In the genomic region with DNA sequence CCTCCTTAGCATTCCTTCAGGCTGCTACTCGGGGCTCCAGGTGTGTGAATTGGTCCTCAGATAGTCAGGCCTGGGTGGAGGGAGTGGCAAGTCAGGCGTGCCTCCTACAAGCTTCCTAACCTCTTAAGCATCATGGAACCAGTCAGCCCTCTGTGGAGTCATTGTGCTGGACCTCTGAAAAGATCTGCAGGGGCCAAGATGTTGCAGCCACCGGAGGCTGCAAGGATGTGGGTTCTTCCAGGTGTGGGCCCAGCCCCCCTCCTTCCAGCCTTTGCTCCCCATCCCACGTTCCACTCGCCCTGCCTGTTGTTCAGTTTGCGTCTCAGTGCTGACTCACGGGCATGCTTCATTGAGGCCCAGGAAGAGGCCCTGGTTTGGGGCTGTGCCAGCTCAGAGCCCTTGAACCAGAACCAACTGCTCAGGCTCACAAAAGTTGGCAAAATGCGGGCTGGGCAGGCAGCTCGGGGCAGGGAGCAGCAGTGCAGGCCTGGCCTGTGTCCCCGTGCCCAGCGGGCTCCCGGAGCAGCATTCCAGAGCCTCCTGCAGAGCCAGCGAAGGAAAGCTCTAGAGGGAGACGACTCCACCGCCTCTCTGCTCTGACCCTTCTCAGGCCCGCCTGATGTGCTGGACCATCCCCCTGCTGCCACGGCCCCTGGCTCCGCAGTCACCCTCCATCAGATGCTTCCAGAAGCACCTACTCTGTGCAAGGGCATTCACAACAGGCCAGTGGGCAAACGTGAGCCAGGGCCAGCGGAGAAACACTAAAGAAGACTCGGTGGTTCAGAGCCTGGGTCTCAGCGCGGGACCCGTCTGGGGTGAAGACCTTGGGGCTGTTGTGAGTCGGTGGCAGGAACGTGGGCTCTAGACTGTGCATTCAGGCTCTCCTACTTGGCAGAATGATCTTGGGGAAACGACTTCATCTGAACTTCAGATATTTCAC, we compare ENCODE assay signal across 8 cellular contexts. TPM values are rescaled to one million over a fixed set of nuclear protein-coding genes. Genes with fewer than 3 reads are reported as not detected.
DNase-seq lines count a peak whose midpoint lies in the region; ATAC-seq, FAIRE-seq and TF ChIP-seq lines count a peak whose summit lies in the region.

No MANE protein-coding gene starts in this region.

- DNase-seq in GM12891 (ENCODE audit: insufficient read length, low spot score) (no peak), M059J (ENCODE audit: low read depth) (peak; percentile 99), breast epithelium (ENCODE audit: low spot score in 2 of 2) (peak; percentile 95), left colon (peak; percentile 76 to 88)
- peak; percentile 37 to 55 (median 47) for DNase-seq in activated CD4-positive, CD25-positive, alpha-beta regulatory T cell (lab: John Stamatoyannopoulos, UW)
- peak; percentile 69 to 75 for DNase-seq in stimulated activated CD4-positive, alpha-beta T cell treated with anti-CD3 and anti-CD28 coated beads, Interleukin-2, amount 100 ng/mL, for 48 hours

- FAIRE-seq in GM12891 (lab: Jason Lieb, UNC), result peak; percentile 85

- no peak for TF ChIP-seq CTCF in breast epithelium (IDR thresholded peaks at IDR 0.05)

- intact Hi-C loops in breast epithelium (cut with DNase I; ENCODE audit: low total_unique reads), result no loop called here
- intact Hi-C loops in left colon (cut with DNase I, micrococcal nuclease), result no loop called here

- H3K4me3 ChIP-seq in breast epithelium, result peak overlapping the region in 2 of 3 donors; percentile 2 to 17

- H3K36me3 ChIP-seq in breast epithelium, result no peaks in the 10 kb centered on the region

- no peak for TF ChIP-seq POLR2A in GM12891 (IDR thresholded peaks at IDR 0.05; ENCODE audit: low read depth, low read length)
- TF ChIP-seq POLR2A in breast epithelium (IDR thresholded peaks at IDR 0.05), result no peak

- peak overlapping the region; percentile 84 to 91 for H3K27ac ChIP-seq in breast epithelium

- H3K4me1 ChIP-seq in breast epithelium, result peaks cover 23 to 25% of the 10 kb centered on the region in 2 donors

- no peaks in the 10 kb centered on the region for H3K9me3 ChIP-seq in breast epithelium

- ATAC-seq in left colon (peak; percentile 28), GM19324 (IDR thresholded peaks at IDR 0.05; ENCODE audit: low FRiP score, unreplicated experiment) (no peak), GM21528 (IDR thresholded peaks at IDR 0.05; ENCODE audit: low FRiP score, unreplicated experiment) (no peak)

- H3K27me3 ChIP-seq in breast epithelium, result no peaks in the 10 kb centered on the region

TF ChIP-seq in GM12891, 5 proteins besides CTCF, POLR2A, EP300 and RAD21:
- TF ChIP-seq TAF1 (IDR thresholded peaks at IDR 0.05; ENCODE audit: low read depth, low read length) (no peak), PAX5 (IDR thresholded peaks at IDR 0.05; ENCODE audit: insufficient read depth, low read length, severe bottlenecking) (no peak), SPI1 (IDR thresholded peaks at IDR 0.05; ENCODE audit: low read depth, low read length) (no peak), POLR2AphosphoS5 (IDR thresholded peaks at IDR 0.05; ENCODE audit: low read depth, low read length) (no peak), POU2F2 (IDR thresholded peaks at IDR 0.05; ENCODE audit: low read depth, low read length) (no peak)

RNA-seq across cellular contexts. Expression of a gene that starts 7.5 kb away (rescaled TPM):
- 0.05 TPM for polyA plus RNA-seq in GM12891 (2012; ENCODE audit: low read depth, missing spikeins)
- 0.42 TPM in 2 replicates for total RNA-seq in M059J (2014; rRNA removed; shearing (Covaris generic))
- total RNA-seq in breast epithelium (10 to 100 TPM; 10.5 to 17.6 (median 10.7) TPM), left colon (10 to 100 TPM; 85.0 to 89.2 TPM)

RNA-seq across cellular contexts. Expression of a gene that starts 39.3 kb away (rescaled TPM):
- 6.8 TPM for polyA plus RNA-seq in GM12891 (2012; ENCODE audit: low read depth, missing spikeins)
- 14.4 and 14.6 TPM in 2 replicates for total RNA-seq in M059J (2014; rRNA removed; shearing (Covaris generic))
- total RNA-seq in breast epithelium (10 to 100 TPM in 2 of 3 donors, 1 to 10 TPM in 1; 7.0 to 16.0 (median 12.5) TPM), left colon (1 to 10 TPM; 3.1 to 6.2 TPM)

Comparison
In these comparisons a context has a peak if more than half of its experiments do, and no peak if none do; other contexts are left out.
1. RNA of a gene that starts 7.5 kb away (total RNA-seq): 85.0 to 89.2 TPM in left colon; 10.5 to 17.6 TPM in breast epithelium and 0.42 TPM in M059J; every median in the first group is over 4 times any median in the second.